ENCODE assay signal across 1 cellular context in genomic region chr3:140943781-140944547, GRCh38.
TF ChIP-seq lines count a peak whose summit lies in the region.

No MANE protein-coding gene starts in this region.

TF ChIP-seq in H1, 55 proteins besides CTCF, POLR2A, EP300 and RAD21:
- TF ChIP-seq TCF12 (IDR thresholded peaks at IDR 0.05; ENCODE audit: low read depth, low read length) = no peak
